ENCODE assay signal across 36 cellular contexts in genomic region chr6:119873107-119873506, GRCh38.
"Had no signal": no experiment of that assay in that cellular context is flagged by ENCODE, and none has a peak within 500 bp of the region (broad histone marks: within the 10 kb centered on the region; RNA-seq: fewer than 3 reads in every experiment).

No MANE protein-coding gene starts in this region.

- H3K36me3 ChIP-seq: MG63 had no signal

- DNase-seq: Karpas-422, Kasumi-1, MG63, MM.1S, MV-4-11, NCI-H1048, NCI-H1092, NCI-H1092 treated with DMSO at 0.1 percent for 48 hours, NCI-H1105, NCI-H1105 treated with DMSO at 0.1 percent for 48 hours, NCI-H1417, NCI-H1417 treated with DMSO at 0.1 percent for 48 hours, NCI-H1436, NCI-H1436 treated with DMSO at 0.1 percent for 48 hours, NCI-H146, NCI-H1694, NCI-H1694 treated with DMSO at 0.1 percent for 48 hours, NCI-H187, NCI-H187 treated with DMSO at 0.1 percent for 48 hours, NCI-H1930, NCI-H2029, NCI-H2029 treated with DMSO at 0.1 percent for 48 hours, NCI-H2081, NCI-H2081 treated with DMSO at 0.1 percent for 48 hours, NCI-H2107, NCI-H2171, NCI-H2171 treated with DMSO at 0.1 percent for 48 hours, NCI-H2227 treated with DMSO at 0.1 percent for 48 hours, NCI-H226, NCI-H345, NCI-H446, NCI-H446 treated with DMSO at 0.1 percent for 48 hours, NCI-H510A, NCI-H510A treated with DMSO at 0.1 percent for 48 hours, NCI-H524, NCI-H524 treated with DMSO at 0.1 percent for 48 hours had no signal

- H3K9me3 ChIP-seq: MG63 had no signal

- H3K4me3 ChIP-seq: MG63 had no signal
